ENCODE assay signal across 8 cellular contexts in genomic region chrX:38326086-38326485, GRCh38. TPM values are rescaled to one million over a fixed set of nuclear protein-coding genes. Genes with fewer than 3 reads are reported as not detected.
DNase-seq lines count a peak whose midpoint lies in the region; ATAC-seq and TF ChIP-seq lines count a peak whose summit lies in the region.

No MANE protein-coding gene starts in this region.

- H3K4me1 ChIP-seq in breast epithelium: no peaks in the 10 kb centered on the region

- no peak for DNase-seq in stimulated activated naive CD8-positive, alpha-beta T cell treated with anti-CD3 and anti-CD28 coated beads, Interleukin-15, Interleukin-2, amounts not matched to agents 100 U/mL and 50 U/mL, for 24 hours
- DNase-seq in breast epithelium (ENCODE audit: low spot score in 2 of 2) (no peak), mesothelial cell of epicardium (ENCODE audit: low spot score in 2 of 2, unreplicated experiment in 2 of 2) (no peak), UCSD-AML1 (lab: John Stamatoyannopoulos, UW; ENCODE audit: unreplicated experiment) (no peak)
- DNase-seq in stimulated activated CD4-positive, alpha-beta T cell treated with anti-CD3 and anti-CD28 coated beads, Interleukin-15, amount 100 ng/mL, for 24 hours: no peak

- H3K9me3 Mint-ChIP-seq in stimulated activated naive CD8-positive, alpha-beta T cell treated with anti-CD3 and anti-CD28 coated beads, Interleukin-15, Interleukin-2, amounts not matched to agents 100 ng/mL and 50 ng/mL, for 24 hours: no peaks in the 10 kb centered on the region
- peaks cover 9% of the 10 kb centered on the region for H3K9me3 Mint-ChIP-seq in mesothelial cell of epicardium

- peak overlapping the region; percentile 93 to 94 for H3K27ac ChIP-seq in breast epithelium

- intact Hi-C loops in breast epithelium (cut with DNase I; ENCODE audit: low total_unique reads): no loop called here

- peaks cover 22% of the 10 kb centered on the region for H3K4me1 Mint-ChIP-seq in stimulated activated naive CD8-positive, alpha-beta T cell treated with anti-CD3 and anti-CD28 coated beads, Interleukin-15, Interleukin-2, amounts not matched to agents 100 ng/mL and 50 ng/mL, for 24 hours (ENCODE audit: low read depth)
- peaks cover 8% of the 10 kb centered on the region for H3K4me1 Mint-ChIP-seq in mesothelial cell of epicardium

- peak overlapping the region; percentile 58 to 70 (median 64) for H3K4me3 ChIP-seq in breast epithelium

- TF ChIP-seq CTCF in breast epithelium (IDR thresholded peaks at IDR 0.05) (no peak), mesothelial cell of epicardium (IDR thresholded peaks at IDR 0.05; ENCODE audit: unreplicated experiment) (no peak)

- H3K36me3 Mint-ChIP-seq in stimulated activated naive CD8-positive, alpha-beta T cell treated with anti-CD3 and anti-CD28 coated beads, Interleukin-15, Interleukin-2, amounts not matched to agents 100 ng/mL and 50 ng/mL, for 24 hours (ENCODE audit: low read depth): peaks cover 4% of the 10 kb centered on the region
- H3K36me3 Mint-ChIP-seq in mesothelial cell of epicardium: no peaks in the 10 kb centered on the region

- no peaks in the 10 kb centered on the region for H3K27me3 Mint-ChIP-seq in stimulated activated naive CD8-positive, alpha-beta T cell treated with anti-CD3 and anti-CD28 coated beads, Interleukin-15, Interleukin-2, amounts not matched to agents 100 ng/mL and 50 ng/mL, for 24 hours
- no peaks in the 10 kb centered on the region for H3K27me3 Mint-ChIP-seq in mesothelial cell of epicardium (ENCODE audit: low read depth)

- H3K9me3 ChIP-seq in breast epithelium: no peaks in the 10 kb centered on the region

- TF ChIP-seq POLR2A in breast epithelium (IDR thresholded peaks at IDR 0.05): no peak

- peak overlapping the region; percentile 87 for H3K4me3 Mint-ChIP-seq in stimulated activated naive CD8-positive, alpha-beta T cell treated with anti-CD3 and anti-CD28 coated beads, Interleukin-15, Interleukin-2, amounts not matched to agents 100 ng/mL and 50 ng/mL, for 24 hours
- peak overlapping the region; percentile 92 for H3K4me3 Mint-ChIP-seq in mesothelial cell of epicardium

- peaks cover 0 to 20% of the 10 kb centered on the region in 2 donors for H3K27me3 ChIP-seq in breast epithelium

- peak overlapping the region; percentile 91 for H3K27ac Mint-ChIP-seq in stimulated activated naive CD8-positive, alpha-beta T cell treated with anti-CD3 and anti-CD28 coated beads, Interleukin-15, Interleukin-2, amounts not matched to agents 100 ng/mL and 50 ng/mL, for 24 hours
- H3K27ac Mint-ChIP-seq in mesothelial cell of epicardium: peak overlapping the region; percentile 94

- no peaks in the 10 kb centered on the region for H3K36me3 ChIP-seq in breast epithelium

- no peak for ATAC-seq in stimulated activated naive CD8-positive, alpha-beta T cell treated with anti-CD3 and anti-CD28 coated beads, Interleukin-15, Interleukin-2, amounts not matched to agents 100 U/mL and 50 U/mL, for 24 hours
- ATAC-seq in GM19467 (IDR thresholded peaks at IDR 0.05; ENCODE audit: unreplicated experiment) (no peak), GM18907 (IDR thresholded peaks at IDR 0.05; ENCODE audit: unreplicated experiment) (no peak)

RNA-seq across cellular contexts. Expression of gene RPGR, which starts 1.2 kb away (rescaled TPM):
- total RNA-seq in breast epithelium (10 to 100 TPM; 33.1 to 40.3 (median 38.6) TPM), mesothelial cell of epicardium (11.3 to 15.2 TPM (median 12.1 TPM) in 3 replicates)

RNA-seq across cellular contexts. Expression of gene OTC, which starts 26.3 kb away (rescaled TPM):
- total RNA-seq in breast epithelium (1 to 10 TPM in 1 of 3 donors, under 1 TPM in 2; 0.29 to 1.4 (median 0.33) TPM), mesothelial cell of epicardium (not detected in 3 replicates)
